Comparison of ENCODE assay signal across 19 cellular contexts in the genomic region with DNA sequence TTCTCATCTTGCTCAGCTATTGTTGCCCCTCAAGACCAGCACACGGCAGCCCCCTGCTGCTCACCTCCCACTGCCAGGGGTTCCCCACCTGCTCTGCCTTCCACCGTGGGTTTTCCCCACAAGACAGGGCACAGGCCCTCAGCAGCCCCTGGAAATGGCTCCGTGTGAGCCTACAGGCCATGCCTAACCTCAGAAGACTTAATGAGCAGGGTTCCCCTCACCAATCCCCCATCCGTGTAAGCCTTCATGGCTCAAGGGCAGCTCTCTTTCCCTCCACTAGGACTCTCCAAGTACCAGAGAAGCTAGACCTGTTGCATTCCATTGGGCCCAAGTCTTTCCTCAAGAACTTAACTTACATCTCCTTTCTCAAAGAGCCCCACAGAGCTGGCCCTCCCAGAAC. TPM values are rescaled to one million over a fixed set of nuclear protein-coding genes. Genes with fewer than 3 reads are reported as not detected.
DNase-seq lines count a peak whose midpoint lies in the region; ATAC-seq, FAIRE-seq and TF ChIP-seq lines count a peak whose summit lies in the region.
"Had no signal": no experiment of that assay in that cellular context is flagged by ENCODE, and none has a peak within 500 bp of the region (broad histone marks: within the 10 kb centered on the region; RNA-seq: fewer than 3 reads in every experiment).

No MANE protein-coding gene starts in this region.

- H3K18ac ChIP-seq in neuronal stem cell (ENCODE audit: low read length), result no peak overlapping the region

- H4K8ac ChIP-seq in neuronal stem cell (ENCODE audit: low read depth, low read length), result no peak overlapping the region

- peaks cover 1% of the 10 kb centered on the region for H3K36me3 Mint-ChIP-seq in activated CD8-positive, alpha-beta memory T cell treated with anti-CD3 and anti-CD28 coated beads, Interleukin-2, amount 10 ng/mL, durations not matched to agents 7 days and 5 days
- H3K36me3 Mint-ChIP-seq in activated T-helper 17 cell treated with anti-CD3 and anti-CD28 coated beads, Interleukin-2, amount 50 U/mL, for 72 hours (ENCODE audit: low read depth), result no peaks in the 10 kb centered on the region

- H3K4ac ChIP-seq in neuronal stem cell (ENCODE audit: low read length), result no peak overlapping the region

- no peak overlapping the region for H3K23ac ChIP-seq in neuronal stem cell (ENCODE audit: low read depth, low read length, poor library complexity)

- no peak overlapping the region for H2BK120ac ChIP-seq in neuronal stem cell (ENCODE audit: low read depth, low read length)

- H3K9ac ChIP-seq in neuronal stem cell (ENCODE audit: low read depth, low read length, poor library complexity), result no peak overlapping the region

- no CpG with 5 or more reads among the region's 4 CpGs for WGBS in neuronal stem cell (ENCODE audit: extremely low coverage in 2 of 2, insufficient read length in 2 of 2, insufficient replicate concordance in 1 of 2), 2 donors

- H3K27ac ChIP-seq in neuronal stem cell (replicated peaks; ENCODE audit: low read length), result no peak overlapping the region
- H3K27ac ChIP-seq: C4-2B, left ventricle myocardium inferior, thoracic aorta had no signal

- peak overlapping the region; percentile 31 for H3K14ac ChIP-seq in neuronal stem cell (ENCODE audit: low read length)

- H2AFZ ChIP-seq in neuronal stem cell (ENCODE audit: low read length), result no peak overlapping the region

- no peak overlapping the region for H3K4me2 ChIP-seq in neuronal stem cell (ENCODE audit: insufficient read depth, low read length, poor library complexity, severe bottlenecking)

- no peak for DNase-seq in activated CD8-positive, alpha-beta memory T cell treated with anti-CD3 and anti-CD28 coated beads, Interleukin-2, amount 10 ng/mL, durations not matched to agents 7 days and 5 days
- no peak for DNase-seq in activated CD8-positive, alpha-beta memory T cell treated with anti-CD3 and anti-CD28 coated beads, Interleukin-2, amount 50 U/mL, for 48 hours
- DNase-seq in GM12892 (ENCODE audit: insufficient read length) (no peak), neuronal stem cell (ENCODE audit: low spot score) (no peak), HTR-8/SVneo (ENCODE audit: insufficient read length, low spot score) (no peak), NCI-H82 (lab: John Stamatoyannopoulos, UW) (no peak)
- DNase-seq: aorta; central memory CD4-positive, alpha-beta T cell; head of caudate nucleus; left ventricle myocardium inferior; NCI-H774; PC-3; spleen had no signal

- ATAC-seq in activated CD8-positive, alpha-beta memory T cell treated with anti-CD3 and anti-CD28 coated beads, Interleukin-2, amount 10 ng/mL, durations not matched to agents 7 days and 5 days, result no peak
- no peak for ATAC-seq in activated T-helper 17 cell treated with anti-CD3 and anti-CD28 coated beads, Interleukin-2, amount 50 U/mL, for 72 hours (replicated peaks)
- no peak for ATAC-seq in SK-N-SH treated with all-trans-retinoic acid at 6 μM for 48 hours
- ATAC-seq: PC-3 had no signal

- no peak overlapping the region for H4K91ac ChIP-seq in neuronal stem cell (ENCODE audit: low read depth, low read length, poor library complexity)

- H3K79me1 ChIP-seq in neuronal stem cell (ENCODE audit: low read depth, low read length), result no peaks in the 10 kb centered on the region

- no peak overlapping the region for H3K4me3 ChIP-seq in neuronal stem cell (ENCODE audit: low read length in 2 of 2)
- H3K4me3 ChIP-seq: left ventricle myocardium inferior, spleen, thoracic aorta had no signal

- no peaks in the 10 kb centered on the region for H3K9me3 ChIP-seq in neuronal stem cell (replicated peaks in 1 of 2; ENCODE audit: control insufficient read depth in 2 of 2, insufficient read depth in 1 of 2, low read depth in 1 of 2, low read length in 2 of 2)
- H3K9me3 ChIP-seq: left ventricle myocardium inferior, spleen, thoracic aorta had no signal

- no peaks in the 10 kb centered on the region for H3K9me3 Mint-ChIP-seq in activated CD8-positive, alpha-beta memory T cell treated with anti-CD3 and anti-CD28 coated beads, Interleukin-2, amount 10 ng/mL, durations not matched to agents 7 days and 5 days (ENCODE audit: low read depth)
- H3K9me3 Mint-ChIP-seq in activated T-helper 17 cell treated with anti-CD3 and anti-CD28 coated beads, Interleukin-2, amount 50 U/mL, for 72 hours, result peaks cover 3% of the 10 kb centered on the region

- no peaks in the 10 kb centered on the region for H3K36me3 ChIP-seq in neuronal stem cell (replicated peaks in 1 of 2; ENCODE audit: control insufficient read depth in 2 of 2, insufficient read depth in 2 of 2, low read length in 2 of 2)
- H3K36me3 ChIP-seq: left ventricle myocardium inferior, spleen, thoracic aorta had no signal

- CTCF ChIA-PET in activated CD8-positive, alpha-beta memory T cell treated with anti-CD3 and anti-CD28 coated beads, Interleukin-2, amount 10 ng/mL, durations not matched to agents 7 days and 5 days (lab: Charles Lee), result interaction anchor here (0.8 to 7.7 kb wide), 4 partner anchors 10 to 103 kb away, joined by 3 to 49 read pairs (median 4); a partner anchor contains a TSS

- H3K4me1 ChIP-seq in neuronal stem cell (ENCODE audit: control insufficient read depth in 2 of 2, insufficient read depth in 1 of 2, low read depth in 1 of 2, low read length in 2 of 2), result no peaks in the 10 kb centered on the region
- H3K4me1 ChIP-seq: left ventricle myocardium inferior had no signal

- no peak overlapping the region for H2BK15ac ChIP-seq in neuronal stem cell (ENCODE audit: low read length)

- no peak overlapping the region for H2BK12ac ChIP-seq in neuronal stem cell (ENCODE audit: low read length)

- H2BK5ac ChIP-seq in neuronal stem cell (ENCODE audit: low read length), result no peak overlapping the region

- no peak overlapping the region for H3K4me3 Mint-ChIP-seq in activated CD8-positive, alpha-beta memory T cell treated with anti-CD3 and anti-CD28 coated beads, Interleukin-2, amount 10 ng/mL, durations not matched to agents 7 days and 5 days
- H3K4me3 Mint-ChIP-seq in activated T-helper 17 cell treated with anti-CD3 and anti-CD28 coated beads, Interleukin-2, amount 50 U/mL, for 72 hours, result peak overlapping the region; percentile 79

- H3K27me3 ChIP-seq in neuronal stem cell (ENCODE audit: control insufficient read depth in 3 of 3, insufficient read depth in 3 of 3, low read depth in 1 of 3, low read length in 3 of 3), result no peaks in the 10 kb centered on the region
- H3K27me3 ChIP-seq: spleen had no signal

- no peak overlapping the region for H2AK5ac ChIP-seq in neuronal stem cell (ENCODE audit: low read depth, low read length)

- H3K27ac Mint-ChIP-seq in activated CD8-positive, alpha-beta memory T cell treated with anti-CD3 and anti-CD28 coated beads, Interleukin-2, amount 10 ng/mL, durations not matched to agents 7 days and 5 days, result peak overlapping the region; percentile 62
- peak overlapping the region; percentile 78 for H3K27ac Mint-ChIP-seq in activated T-helper 17 cell treated with anti-CD3 and anti-CD28 coated beads, Interleukin-2, amount 50 U/mL, for 72 hours

- peaks cover 57% of the 10 kb centered on the region for H3K4me1 Mint-ChIP-seq in activated CD8-positive, alpha-beta memory T cell treated with anti-CD3 and anti-CD28 coated beads, Interleukin-2, amount 10 ng/mL, durations not matched to agents 7 days and 5 days
- H3K4me1 Mint-ChIP-seq in activated T-helper 17 cell treated with anti-CD3 and anti-CD28 coated beads, Interleukin-2, amount 50 U/mL, for 72 hours, result peaks cover 36% of the 10 kb centered on the region

- no peak for TF ChIP-seq POLR2A in GM12892 (IDR thresholded peaks at IDR 0.05; ENCODE audit: low read depth, low read length)

- H3K27me3 Mint-ChIP-seq in activated CD8-positive, alpha-beta memory T cell treated with anti-CD3 and anti-CD28 coated beads, Interleukin-2, amount 10 ng/mL, durations not matched to agents 7 days and 5 days, result no peaks in the 10 kb centered on the region
- no peaks in the 10 kb centered on the region for H3K27me3 Mint-ChIP-seq in activated T-helper 17 cell treated with anti-CD3 and anti-CD28 coated beads, Interleukin-2, amount 50 U/mL, for 72 hours

- FAIRE-seq in GM12892 (lab: Jason Lieb, UNC), result peak; percentile 30
- no peak for FAIRE-seq in HTR-8/SVneo (lab: Jason Lieb, UNC)
- FAIRE-seq: GM12891, H54 had no signal

TF ChIP-seq in SK-N-SH treated with all-trans-retinoic acid at 6 μM for 48 hours, 23 proteins besides CTCF, POLR2A, EP300 and RAD21 (continues in another document):
- TF ChIP-seq BACH2 (CRISPR knock-in tag; IDR thresholded peaks at IDR 0.05; ENCODE audit: borderline replicate concordance) (no peak), ZNF70 (CRISPR knock-in tag; IDR thresholded peaks at IDR 0.05) (no peak), CSDC2 (CRISPR knock-in tag; IDR thresholded peaks at IDR 0.05) (no peak), ISL1 (CRISPR knock-in tag; IDR thresholded peaks at IDR 0.05) (no peak), ZNF565 (CRISPR knock-in tag; conservative IDR thresholded peaks at IDR 0.05; ENCODE audit: low read depth) (no peak), ZC3H10 (CRISPR knock-in tag; IDR thresholded peaks at IDR 0.05) (no peak), RARB (CRISPR knock-in tag; IDR thresholded peaks at IDR 0.05) (no peak)
- TF ChIP-seq, protein P1, sequence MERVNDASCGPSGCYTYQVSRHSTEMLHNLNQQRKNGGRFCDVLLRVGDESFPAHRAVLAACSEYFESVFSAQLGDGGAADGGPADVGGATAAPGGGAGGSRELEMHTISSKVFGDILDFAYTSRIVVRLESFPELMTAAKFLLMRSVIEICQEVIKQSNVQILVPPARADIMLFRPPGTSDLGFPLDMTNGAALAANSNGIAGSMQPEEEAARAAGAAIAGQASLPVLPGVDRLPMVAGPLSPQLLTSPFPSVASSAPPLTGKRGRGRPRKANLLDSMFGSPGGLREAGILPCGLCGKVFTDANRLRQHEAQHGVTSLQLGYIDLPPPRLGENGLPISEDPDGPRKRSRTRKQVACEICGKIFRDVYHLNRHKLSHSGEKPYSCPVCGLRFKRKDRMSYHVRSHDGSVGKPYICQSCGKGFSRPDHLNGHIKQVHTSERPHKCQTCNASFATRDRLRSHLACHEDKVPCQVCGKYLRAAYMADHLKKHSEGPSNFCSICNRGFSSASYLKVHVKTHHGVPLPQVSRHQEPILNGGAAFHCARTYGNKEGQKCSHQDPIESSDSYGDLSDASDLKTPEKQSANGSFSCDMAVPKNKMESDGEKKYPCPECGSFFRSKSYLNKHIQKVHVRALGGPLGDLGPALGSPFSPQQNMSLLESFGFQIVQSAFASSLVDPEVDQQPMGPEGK (CRISPR knock-in tag; IDR thresholded peaks at IDR 0.05; ENCODE audit: borderline replicate concordance), result no peak

RNA-seq across cellular contexts. Expression of a gene that starts 18.4 kb away (rescaled TPM):
- 10 to 100 TPM; 23.9 to 30.6 TPM for total RNA-seq in activated CD8-positive, alpha-beta memory T cell treated with anti-CD3 and anti-CD28 coated beads, Interleukin-2, amount 10 ng/mL, durations not matched to agents 7 days and 5 days
- 0.83 TPM for polyA plus RNA-seq in GM12892 (2012; ENCODE audit: missing spikeins)
- total RNA-seq in activated T-helper 17 cell treated with anti-CD3 and anti-CD28 coated beads, Interleukin-2, amount 50 U/mL, for 72 hours, result 10 to 100 TPM; 38.6 to 54.6 TPM
- 3.1 TPM for polyA plus RNA-seq in neuronal stem cell (2013, experiment 1 of 2)
- 3.0 TPM for polyA plus RNA-seq in neuronal stem cell (2013, experiment 2 of 2)
